In genomic region chr11:111335124-111335535, GRCh38 we compare ENCODE assay signal across 1 cellular context.
TF ChIP-seq lines count a peak whose summit lies in the region.

No MANE protein-coding gene starts in this region.

TF ChIP-seq in HepG2, 621 proteins besides CTCF, POLR2A, EP300 and RAD21 (continues in another document):
- TF ChIP-seq, protein P1, sequence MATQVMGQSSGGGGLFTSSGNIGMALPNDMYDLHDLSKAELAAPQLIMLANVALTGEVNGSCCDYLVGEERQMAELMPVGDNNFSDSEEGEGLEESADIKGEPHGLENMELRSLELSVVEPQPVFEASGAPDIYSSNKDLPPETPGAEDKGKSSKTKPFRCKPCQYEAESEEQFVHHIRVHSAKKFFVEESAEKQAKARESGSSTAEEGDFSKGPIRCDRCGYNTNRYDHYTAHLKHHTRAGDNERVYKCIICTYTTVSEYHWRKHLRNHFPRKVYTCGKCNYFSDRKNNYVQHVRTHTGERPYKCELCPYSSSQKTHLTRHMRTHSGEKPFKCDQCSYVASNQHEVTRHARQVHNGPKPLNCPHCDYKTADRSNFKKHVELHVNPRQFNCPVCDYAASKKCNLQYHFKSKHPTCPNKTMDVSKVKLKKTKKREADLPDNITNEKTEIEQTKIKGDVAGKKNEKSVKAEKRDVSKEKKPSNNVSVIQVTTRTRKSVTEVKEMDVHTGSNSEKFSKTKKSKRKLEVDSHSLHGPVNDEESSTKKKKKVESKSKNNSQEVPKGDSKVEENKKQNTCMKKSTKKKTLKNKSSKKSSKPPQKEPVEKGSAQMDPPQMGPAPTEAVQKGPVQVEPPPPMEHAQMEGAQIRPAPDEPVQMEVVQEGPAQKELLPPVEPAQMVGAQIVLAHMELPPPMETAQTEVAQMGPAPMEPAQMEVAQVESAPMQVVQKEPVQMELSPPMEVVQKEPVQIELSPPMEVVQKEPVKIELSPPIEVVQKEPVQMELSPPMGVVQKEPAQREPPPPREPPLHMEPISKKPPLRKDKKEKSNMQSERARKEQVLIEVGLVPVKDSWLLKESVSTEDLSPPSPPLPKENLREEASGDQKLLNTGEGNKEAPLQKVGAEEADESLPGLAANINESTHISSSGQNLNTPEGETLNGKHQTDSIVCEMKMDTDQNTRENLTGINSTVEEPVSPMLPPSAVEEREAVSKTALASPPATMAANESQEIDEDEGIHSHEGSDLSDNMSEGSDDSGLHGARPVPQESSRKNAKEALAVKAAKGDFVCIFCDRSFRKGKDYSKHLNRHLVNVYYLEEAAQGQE (IDR thresholded peaks at IDR 0.05; ENCODE audit: borderline replicate concordance in 1 of 2, low read depth in 1 of 2, low read length in 2 of 2) = peak in 1 of 2 experiments; percentile 70; a peak in 2 of 4 replicates
- TF ChIP-seq ZBTB21 (CRISPR knock-in tag; IDR thresholded peaks at IDR 0.05) (peak; percentile 13; the same call in 1 of the 2 replicates), ZNF256 (CRISPR knock-in tag; conservative IDR thresholded peaks at IDR 0.05) (no peak), KDM4B (CRISPR knock-in tag; IDR thresholded peaks at IDR 0.05) (no peak), BRD4 (CRISPR knock-in tag; IDR thresholded peaks at IDR 0.05) (no peak), NR3C1 (CRISPR knock-in tag; IDR thresholded peaks at IDR 0.05) (no peak), TRAFD1 (CRISPR knock-in tag; IDR thresholded peaks at IDR 0.05; ENCODE audit: borderline replicate concordance) (no peak; the same call in 1 of the 2 replicates), DMAP1 (CRISPR knock-in tag; IDR thresholded peaks at IDR 0.05) (no peak), ZSCAN12 (CRISPR knock-in tag; IDR thresholded peaks at IDR 0.05) (no peak), RBFOX2 (IDR thresholded peaks at IDR 0.05; ENCODE audit: low read depth, low read length) (peak; percentile 31; the same call in 1 of the 2 replicates), ZBTB14 (CRISPR knock-in tag; IDR thresholded peaks at IDR 0.05) (no peak), ZNF841 (CRISPR knock-in tag; IDR thresholded peaks at IDR 0.05; ENCODE audit: borderline replicate concordance) (no peak), CREB1 (IDR thresholded peaks at IDR 0.05) (no peak), CREB1 (CRISPR knock-in tag; IDR thresholded peaks at IDR 0.05) (0 out of 2 replicates have a peak, but pooled peaks have one; percentile 14), ZBTB25 (CRISPR knock-in tag; IDR thresholded peaks at IDR 0.05) (no peak), ZNF788 (CRISPR knock-in tag; IDR thresholded peaks at IDR 0.05; ENCODE audit: borderline replicate concordance) (no peak), ZMYM3 (CRISPR knock-in tag; IDR thresholded peaks at IDR 0.05) (0 out of 2 replicates have a peak, but pooled peaks have one; percentile 1), ZNF776 (CRISPR knock-in tag; IDR thresholded peaks at IDR 0.05) (no peak), SRSF4 (IDR thresholded peaks at IDR 0.05; ENCODE audit: low read depth, low read length, poor library complexity, severe bottlenecking) (no peak), ZIK1 (CRISPR knock-in tag; IDR thresholded peaks at IDR 0.05; ENCODE audit: borderline replicate concordance, low read depth) (no peak), SP2 (CRISPR knock-in tag; IDR thresholded peaks at IDR 0.05) (no peak), SATB2 (CRISPR knock-in tag; IDR thresholded peaks at IDR 0.05) (no peak), ZNF205 (CRISPR knock-in tag; IDR thresholded peaks at IDR 0.05) (peak; percentile 46; the same call in 1 of the 2 replicates), CCAR2 (optimal IDR thresholded peaks at IDR 0.05; ENCODE audit: low read depth, low read length) (no peak), ZNF709 (CRISPR knock-in tag; IDR thresholded peaks at IDR 0.05) (peak; percentile 71; the same call in 1 of the 2 replicates), ZNF782 (CRISPR knock-in tag; IDR thresholded peaks at IDR 0.05; ENCODE audit: borderline replicate concordance) (no peak), ATF1 (CRISPR knock-in tag; IDR thresholded peaks at IDR 0.05) (peak; percentile 48; the same call in 1 of the 2 replicates), ZNF331 (CRISPR knock-in tag; IDR thresholded peaks at IDR 0.05) (peak; percentile 41; the same call in 1 of the 2 replicates), DPF2 (CRISPR knock-in tag; IDR thresholded peaks at IDR 0.05; ENCODE audit: borderline replicate concordance, low read depth) (no peak), KLF6 (CRISPR knock-in tag; IDR thresholded peaks at IDR 0.05) (no peak), MIER3 (CRISPR knock-in tag; IDR thresholded peaks at IDR 0.05; ENCODE audit: borderline replicate concordance) (no peak), SMC3 (IDR thresholded peaks at IDR 0.05; ENCODE audit: low read length) (no peak), MZF1 (CRISPR knock-in tag; IDR thresholded peaks at IDR 0.05; ENCODE audit: borderline replicate concordance) (no peak), TBX2 (CRISPR knock-in tag; IDR thresholded peaks at IDR 0.05; ENCODE audit: borderline replicate concordance) (no peak), ZNF281 (CRISPR knock-in tag; IDR thresholded peaks at IDR 0.05; ENCODE audit: borderline replicate concordance) (0 out of 2 replicates have a peak, but pooled peaks have one; percentile 3), HOMEZ (CRISPR knock-in tag; IDR thresholded peaks at IDR 0.05; ENCODE audit: low read depth) (no peak), NR2C2 (CRISPR knock-in tag; IDR thresholded peaks at IDR 0.05; ENCODE audit: borderline replicate concordance) (peak; percentile 88), ZNF496 (CRISPR knock-in tag; IDR thresholded peaks at IDR 0.05; ENCODE audit: insufficient replicate concordance) (no peak), ZNF737 (CRISPR knock-in tag; IDR thresholded peaks at IDR 0.05; ENCODE audit: borderline replicate concordance) (0 out of 2 replicates have a peak, but pooled peaks have one; percentile 30)
- TF ChIP-seq, protein P2, sequence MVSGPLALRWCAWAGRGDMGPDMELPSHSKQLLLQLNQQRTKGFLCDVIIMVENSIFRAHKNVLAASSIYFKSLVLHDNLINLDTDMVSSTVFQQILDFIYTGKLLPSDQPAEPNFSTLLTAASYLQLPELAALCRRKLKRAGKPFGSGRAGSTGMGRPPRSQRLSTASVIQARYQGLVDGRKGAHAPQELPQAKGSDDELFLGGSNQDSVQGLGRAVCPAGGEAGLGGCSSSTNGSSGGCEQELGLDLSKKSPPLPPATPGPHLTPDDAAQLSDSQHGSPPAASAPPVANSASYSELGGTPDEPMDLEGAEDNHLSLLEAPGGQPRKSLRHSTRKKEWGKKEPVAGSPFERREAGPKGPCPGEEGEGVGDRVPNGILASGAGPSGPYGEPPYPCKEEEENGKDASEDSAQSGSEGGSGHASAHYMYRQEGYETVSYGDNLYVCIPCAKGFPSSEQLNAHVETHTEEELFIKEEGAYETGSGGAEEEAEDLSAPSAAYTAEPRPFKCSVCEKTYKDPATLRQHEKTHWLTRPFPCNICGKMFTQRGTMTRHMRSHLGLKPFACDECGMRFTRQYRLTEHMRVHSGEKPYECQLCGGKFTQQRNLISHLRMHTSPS (CRISPR knock-in tag; IDR thresholded peaks at IDR 0.05; ENCODE audit: low read depth) = no peak
- TF ChIP-seq, protein P3, sequence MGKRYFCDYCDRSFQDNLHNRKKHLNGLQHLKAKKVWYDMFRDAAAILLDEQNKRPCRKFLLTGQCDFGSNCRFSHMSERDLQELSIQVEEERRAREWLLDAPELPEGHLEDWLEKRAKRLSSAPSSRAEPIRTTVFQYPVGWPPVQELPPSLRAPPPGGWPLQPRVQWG (CRISPR knock-in tag; IDR thresholded peaks at IDR 0.05; ENCODE audit: borderline replicate concordance, low read depth) = no peak
- TF ChIP-seq, protein P4, sequence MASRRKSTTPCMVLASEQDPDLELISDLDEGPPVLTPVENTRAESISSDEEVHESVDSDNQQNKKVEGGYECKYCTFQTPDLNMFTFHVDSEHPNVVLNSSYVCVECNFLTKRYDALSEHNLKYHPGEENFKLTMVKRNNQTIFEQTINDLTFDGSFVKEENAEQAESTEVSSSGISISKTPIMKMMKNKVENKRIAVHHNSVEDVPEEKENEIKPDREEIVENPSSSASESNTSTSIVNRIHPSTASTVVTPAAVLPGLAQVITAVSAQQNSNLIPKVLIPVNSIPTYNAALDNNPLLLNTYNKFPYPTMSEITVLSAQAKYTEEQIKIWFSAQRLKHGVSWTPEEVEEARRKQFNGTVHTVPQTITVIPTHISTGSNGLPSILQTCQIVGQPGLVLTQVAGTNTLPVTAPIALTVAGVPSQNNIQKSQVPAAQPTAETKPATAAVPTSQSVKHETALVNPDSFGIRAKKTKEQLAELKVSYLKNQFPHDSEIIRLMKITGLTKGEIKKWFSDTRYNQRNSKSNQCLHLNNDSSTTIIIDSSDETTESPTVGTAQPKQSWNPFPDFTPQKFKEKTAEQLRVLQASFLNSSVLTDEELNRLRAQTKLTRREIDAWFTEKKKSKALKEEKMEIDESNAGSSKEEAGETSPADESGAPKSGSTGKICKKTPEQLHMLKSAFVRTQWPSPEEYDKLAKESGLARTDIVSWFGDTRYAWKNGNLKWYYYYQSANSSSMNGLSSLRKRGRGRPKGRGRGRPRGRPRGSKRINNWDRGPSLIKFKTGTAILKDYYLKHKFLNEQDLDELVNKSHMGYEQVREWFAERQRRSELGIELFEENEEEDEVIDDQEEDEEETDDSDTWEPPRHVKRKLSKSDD (CRISPR knock-in tag; IDR thresholded peaks at IDR 0.05; ENCODE audit: low read depth) = no peak
- TF ChIP-seq, protein P5, sequence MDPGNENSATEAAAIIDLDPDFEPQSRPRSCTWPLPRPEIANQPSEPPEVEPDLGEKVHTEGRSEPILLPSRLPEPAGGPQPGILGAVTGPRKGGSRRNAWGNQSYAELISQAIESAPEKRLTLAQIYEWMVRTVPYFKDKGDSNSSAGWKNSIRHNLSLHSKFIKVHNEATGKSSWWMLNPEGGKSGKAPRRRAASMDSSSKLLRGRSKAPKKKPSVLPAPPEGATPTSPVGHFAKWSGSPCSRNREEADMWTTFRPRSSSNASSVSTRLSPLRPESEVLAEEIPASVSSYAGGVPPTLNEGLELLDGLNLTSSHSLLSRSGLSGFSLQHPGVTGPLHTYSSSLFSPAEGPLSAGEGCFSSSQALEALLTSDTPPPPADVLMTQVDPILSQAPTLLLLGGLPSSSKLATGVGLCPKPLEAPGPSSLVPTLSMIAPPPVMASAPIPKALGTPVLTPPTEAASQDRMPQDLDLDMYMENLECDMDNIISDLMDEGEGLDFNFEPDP (CRISPR knock-in tag; conservative IDR thresholded peaks at IDR 0.05) = no peak
